In the genomic region with DNA sequence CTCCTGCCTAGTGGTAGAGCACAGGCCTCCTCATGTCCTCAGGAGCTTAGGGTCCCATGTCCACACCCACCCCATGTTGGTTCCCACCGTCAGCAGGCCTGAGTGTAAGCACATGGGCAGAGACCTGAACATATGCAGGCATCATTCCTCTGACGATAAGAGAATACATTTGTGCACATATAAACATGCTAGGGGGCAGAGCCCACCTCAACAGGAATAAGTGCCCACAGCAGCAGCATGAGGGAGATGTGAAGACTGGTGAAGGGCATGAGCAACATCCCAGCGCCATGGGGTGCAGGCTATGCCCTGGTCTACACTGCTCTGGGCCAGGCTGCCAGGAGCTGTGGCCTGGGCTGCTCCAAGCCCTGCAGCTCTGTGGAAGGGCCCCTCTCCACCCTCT, we compare ENCODE assay signal across 19 cellular contexts. TPM values are rescaled to one million over a fixed set of nuclear protein-coding genes. Genes with fewer than 3 reads are reported as not detected.
DNase-seq lines count a peak whose midpoint lies in the region; ATAC-seq and TF ChIP-seq lines count a peak whose summit lies in the region.
"Had no signal": no experiment of that assay in that cellular context is flagged by ENCODE, and none has a peak within 500 bp of the region (broad histone marks: within the 10 kb centered on the region; RNA-seq: fewer than 3 reads in every experiment).

No MANE protein-coding gene starts in this region.

- peak overlapping the region; percentile 42 for H3K27ac ChIP-seq in left ventricle myocardium inferior (replicated peaks)

- no peaks in the 10 kb centered on the region for H3K9me3 Mint-ChIP-seq in stimulated activated effector memory CD8-positive, alpha-beta T cell treated with anti-CD3 and anti-CD28 coated beads, Interleukin-12 subunit alpha, Interleukin-12 subunit beta, amount 100 ng/mL, for 72 hours
- no peaks in the 10 kb centered on the region for H3K9me3 Mint-ChIP-seq in activated CD4-positive, alpha-beta memory T cell treated with anti-CD3 and anti-CD28 coated beads for 36 hours
- H3K9me3 Mint-ChIP-seq: CD8-positive, alpha-beta T cell had no signal

- in situ Hi-C loops in KBM-7 (cut with MboI; ENCODE audit: low pct_unique_long_range_greater_than_20kb, low sequenced_read_pairs): no loop called here

- H4K20me1 ChIP-seq in Loucy (ENCODE audit: insufficient read depth, low read length, poor library complexity, severe bottlenecking): no peaks in the 10 kb centered on the region

- ATAC-seq in stimulated activated effector memory CD8-positive, alpha-beta T cell treated with anti-CD3 and anti-CD28 coated beads, Interleukin-12 subunit alpha, Interleukin-12 subunit beta, amount 100 ng/mL, for 72 hours: no peak
- ATAC-seq in GM21619 (IDR thresholded peaks at IDR 0.05; ENCODE audit: unreplicated experiment): no peak
- ATAC-seq: CD8-positive, alpha-beta T cell had no signal

- H3K36me3 Mint-ChIP-seq in stimulated activated effector memory CD8-positive, alpha-beta T cell treated with anti-CD3 and anti-CD28 coated beads, Interleukin-12 subunit alpha, Interleukin-12 subunit beta, amount 100 ng/mL, for 72 hours: peaks cover 57% of the 10 kb centered on the region
- H3K36me3 Mint-ChIP-seq in activated CD4-positive, alpha-beta memory T cell treated with anti-CD3 and anti-CD28 coated beads for 36 hours: peaks cover 26% of the 10 kb centered on the region

- H3K27ac Mint-ChIP-seq in stimulated activated effector memory CD8-positive, alpha-beta T cell treated with anti-CD3 and anti-CD28 coated beads, Interleukin-12 subunit alpha, Interleukin-12 subunit beta, amount 100 ng/mL, for 72 hours: peak overlapping the region; percentile 72
- no peak overlapping the region for H3K27ac Mint-ChIP-seq in activated CD4-positive, alpha-beta memory T cell treated with anti-CD3 and anti-CD28 coated beads for 36 hours
- H3K27ac Mint-ChIP-seq: B cell; CD8-positive, alpha-beta T cell had no signal

- no peak for DNase-seq in left ventricle myocardium inferior
- DNase-seq in cardiac septum (ENCODE audit: low spot score): no peak
- peak; percentile 14 for DNase-seq in epidermal melanocyte (ENCODE audit: insufficient read length, low spot score)
- no peak for DNase-seq in stimulated activated effector memory CD8-positive, alpha-beta T cell treated with anti-CD3 and anti-CD28 coated beads, Interleukin-12 subunit alpha, Interleukin-12 subunit beta, amount 100 ng/mL, for 72 hours (ENCODE audit: low spot score in 2 of 2)
- DNase-seq in activated CD4-positive, alpha-beta memory T cell treated with anti-CD3 and anti-CD28 coated beads for 36 hours: no peak
- DNase-seq in KBM-7: no peak
- DNase-seq: CD8-positive, alpha-beta T cell; DMS79; HCEC 1CT; KG1; NCI-H1092; NCI-H226; NCI-H524 treated with DMSO at 0.1 percent for 48 hours; SHP77 had no signal

- H3K9me3 ChIP-seq in left ventricle myocardium inferior (replicated peaks): no peaks in the 10 kb centered on the region
- H3K9me3 ChIP-seq in Loucy (ENCODE audit: insufficient read depth, low read depth, low read length): no peaks in the 10 kb centered on the region
- H3K9me3 ChIP-seq: SK-N-SH had no signal

- H3K27me3 Mint-ChIP-seq in activated CD4-positive, alpha-beta memory T cell treated with anti-CD3 and anti-CD28 coated beads for 36 hours: no peaks in the 10 kb centered on the region
- H3K27me3 Mint-ChIP-seq: B cell had no signal

- no peak overlapping the region for H3K4me2 ChIP-seq in Loucy (ENCODE audit: low read depth, low read length, poor library complexity, severe bottlenecking)
- H3K4me2 ChIP-seq: SK-N-SH had no signal

- TF ChIP-seq CTCF in left ventricle myocardium inferior (IDR thresholded peaks at IDR 0.05; ENCODE audit: borderline replicate concordance): no peak
- TF ChIP-seq CTCF in Loucy (conservative IDR thresholded peaks at IDR 0.05; ENCODE audit: low read length): no peak

- no peaks in the 10 kb centered on the region for H3F3A ChIP-seq in Loucy (ENCODE audit: low read depth)

- no peaks in the 10 kb centered on the region for H3K27me3 ChIP-seq in left ventricle myocardium inferior (ENCODE audit: low read depth)
- no peaks in the 10 kb centered on the region for H3K27me3 ChIP-seq in Loucy (ENCODE audit: insufficient read depth, low read length, poor library complexity, severe bottlenecking)

- H3K4me1 ChIP-seq in left ventricle myocardium inferior (peaks cover 52% of the 10 kb centered on the region), Loucy (ENCODE audit: insufficient read depth, low read length, poor library complexity, severe bottlenecking) (peaks cover 62% of the 10 kb centered on the region)

- peaks cover 43% of the 10 kb centered on the region for H3K4me1 Mint-ChIP-seq in stimulated activated effector memory CD8-positive, alpha-beta T cell treated with anti-CD3 and anti-CD28 coated beads, Interleukin-12 subunit alpha, Interleukin-12 subunit beta, amount 100 ng/mL, for 72 hours
- H3K4me1 Mint-ChIP-seq in activated CD4-positive, alpha-beta memory T cell treated with anti-CD3 and anti-CD28 coated beads for 36 hours (ENCODE audit: low read depth): peaks cover 28% of the 10 kb centered on the region

- no peak overlapping the region for H3K4me3 Mint-ChIP-seq in stimulated activated effector memory CD8-positive, alpha-beta T cell treated with anti-CD3 and anti-CD28 coated beads, Interleukin-12 subunit alpha, Interleukin-12 subunit beta, amount 100 ng/mL, for 72 hours
- H3K4me3 Mint-ChIP-seq in activated CD4-positive, alpha-beta memory T cell treated with anti-CD3 and anti-CD28 coated beads for 36 hours: no peak overlapping the region
- H3K4me3 Mint-ChIP-seq: B cell; CD8-positive, alpha-beta T cell had no signal

- no peaks in the 10 kb centered on the region for H3K79me2 ChIP-seq in Loucy (ENCODE audit: insufficient read depth, low read length)

- H3K4me3 ChIP-seq in left ventricle myocardium inferior (no peak overlapping the region), Loucy (ENCODE audit: low read length, poor library complexity, severe bottlenecking) (no peak overlapping the region)

- no peaks in the 10 kb centered on the region for H3K36me3 ChIP-seq in left ventricle myocardium inferior
- H3K36me3 ChIP-seq in Loucy (ENCODE audit: insufficient read depth, low read length): no peaks in the 10 kb centered on the region

- POLR2A ChIA-PET in activated CD4-positive, alpha-beta memory T cell treated with anti-CD3 and anti-CD28 coated beads for 36 hours (lab: Charles Lee): interaction anchor here (1.3 kb wide), 1 partner anchor 9 kb away, joined by 5 read pairs; no protein-coding TSS in a partner anchor

- peak overlapping the region; percentile 37 for H3K9ac ChIP-seq in Loucy (ENCODE audit: low read depth, low read length, poor library complexity, severe bottlenecking)
- H3K9ac ChIP-seq: SK-N-SH had no signal

- no peak overlapping the region for H2AFZ ChIP-seq in Loucy (ENCODE audit: low read length)

- CTCF ChIA-PET in activated CD4-positive, alpha-beta memory T cell treated with anti-CD3 and anti-CD28 coated beads for 36 hours (lab: Charles Lee): interaction anchor here (0.7 kb wide), 1 partner anchor 9 kb away, joined by 3 read pairs; no protein-coding TSS in a partner anchor

- H3K9me2 ChIP-seq in Loucy (replicated peaks; ENCODE audit: low read depth, low read length): no peaks in the 10 kb centered on the region
- H3K9me2 ChIP-seq: SK-N-SH had no signal

- intact Hi-C loops in left ventricle myocardium inferior (cut with micrococcal nuclease) (no loop called here), cardiac septum (cut with DNase I) (loop anchor here (5.0 kb wide), 1 partner anchor 43 kb away; no protein-coding TSS in a partner anchor)
- intact Hi-C loops in activated CD4-positive, alpha-beta memory T cell treated with anti-CD3 and anti-CD28 coated beads for 36 hours (cut with micrococcal nuclease): no loop called here

RNA-seq across cellular contexts. Expression of a gene that starts 16.9 kb away (rescaled TPM):
- 3.6 TPM for total RNA-seq in left ventricle myocardium inferior
- total RNA-seq in cardiac septum: 5.3 TPM
- 10 to 100 TPM; 30.5 to 33.0 TPM for total RNA-seq in activated CD4-positive, alpha-beta memory T cell treated with anti-CD3 and anti-CD28 coated beads for 36 hours

RNA-seq across cellular contexts. Expression of a gene that starts 50.9 kb away (rescaled TPM):
- total RNA-seq in left ventricle myocardium inferior (1.1 TPM), cardiac septum (0.67 TPM)
- total RNA-seq in activated CD4-positive, alpha-beta memory T cell treated with anti-CD3 and anti-CD28 coated beads for 36 hours: under 1 TPM; 0.19 to 0.31 TPM
- total RNA-seq: MCF 10A had no signal
